8 cellular contexts compared by ENCODE assay signal in the genomic region with DNA sequence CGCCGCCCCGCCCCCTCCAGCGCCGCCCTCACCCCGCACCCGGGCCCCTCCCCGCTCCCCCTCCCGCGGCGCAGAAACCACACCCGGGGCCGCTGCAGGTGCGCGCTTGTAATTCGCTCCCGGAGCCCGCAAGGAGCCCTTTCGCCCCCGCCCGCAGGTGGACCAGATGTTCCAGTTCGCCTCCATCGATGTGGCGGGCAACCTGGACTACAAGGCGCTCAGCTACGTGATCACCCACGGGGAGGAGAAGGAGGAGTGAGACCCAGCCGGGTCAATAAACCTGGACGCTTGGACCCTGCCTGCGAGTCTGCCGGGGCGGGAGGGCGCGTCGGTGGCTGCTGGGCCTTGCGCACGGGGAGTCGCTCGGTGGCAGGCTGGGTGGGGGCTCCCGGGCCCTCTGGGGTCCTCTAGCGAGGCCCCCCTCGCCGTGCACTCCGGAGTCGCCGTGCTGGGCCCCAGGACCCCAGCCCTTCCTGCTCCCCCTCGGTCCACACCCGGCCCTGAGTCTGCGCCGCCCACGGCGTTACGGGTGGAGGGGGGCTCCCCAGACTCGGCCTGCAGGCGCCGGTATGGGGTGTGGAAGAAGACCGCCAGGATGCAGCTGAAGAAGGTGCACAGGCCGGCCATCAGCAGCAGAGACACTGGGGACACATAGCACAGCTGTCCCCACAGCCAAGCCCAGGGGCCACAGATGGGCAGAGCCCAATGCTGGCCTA. TPM values are rescaled to one million over a fixed set of nuclear protein-coding genes. Genes with fewer than 3 reads are reported as not detected.
DNase-seq lines count a peak whose midpoint lies in the region; ATAC-seq and TF ChIP-seq lines count a peak whose summit lies in the region.

No MANE protein-coding gene starts in this region.

- H3K4me3 ChIP-seq in epithelial cell of esophagus (ENCODE audit: low read length), result peak overlapping the region; percentile 34

- ATAC-seq in HG02870 (IDR thresholded peaks at IDR 0.05; ENCODE audit: unreplicated experiment), result no peak
- ATAC-seq in HG03432 (IDR thresholded peaks at IDR 0.05; ENCODE audit: unreplicated experiment), result no peak

- POLR2A ChIA-PET in activated CD4-positive, alpha-beta T cell treated with anti-CD3 and anti-CD28 coated beads, Interleukin-2, amount 10 ng/mL, durations not matched to agents 7 days and 5 days (lab: Charles Lee), result no interaction called here

- CTCF ChIA-PET in activated CD4-positive, alpha-beta T cell treated with anti-CD3 and anti-CD28 coated beads, Interleukin-2, amount 10 ng/mL, durations not matched to agents 7 days and 5 days (lab: Charles Lee), result no interaction called here

- peaks cover 10% of the 10 kb centered on the region for H3K4me1 Mint-ChIP-seq in activated CD4-positive, alpha-beta T cell treated with anti-CD3 and anti-CD28 coated beads, Interleukin-2, amount 10 ng/mL, durations not matched to agents 7 days and 5 days

- no peaks in the 10 kb centered on the region for H3K27me3 Mint-ChIP-seq in activated CD4-positive, alpha-beta T cell treated with anti-CD3 and anti-CD28 coated beads, Interleukin-2, amount 10 ng/mL, durations not matched to agents 7 days and 5 days

- H3K36me3 Mint-ChIP-seq in activated CD4-positive, alpha-beta T cell treated with anti-CD3 and anti-CD28 coated beads, Interleukin-2, amount 10 ng/mL, durations not matched to agents 7 days and 5 days (ENCODE audit: low read depth), result no peaks in the 10 kb centered on the region

- TF ChIP-seq CTCF in epithelial cell of esophagus (IDR thresholded peaks at IDR 0.05; ENCODE audit: insufficient read depth, low read depth, low read length, missing control alignments), result no peak

- H3K27ac Mint-ChIP-seq in activated CD4-positive, alpha-beta T cell treated with anti-CD3 and anti-CD28 coated beads, Interleukin-2, amount 10 ng/mL, durations not matched to agents 7 days and 5 days, result no peak overlapping the region

- H3K9me3 Mint-ChIP-seq in activated CD4-positive, alpha-beta T cell treated with anti-CD3 and anti-CD28 coated beads, Interleukin-2, amount 10 ng/mL, durations not matched to agents 7 days and 5 days, result no peaks in the 10 kb centered on the region

- no peak overlapping the region for H3K4me3 Mint-ChIP-seq in activated CD4-positive, alpha-beta T cell treated with anti-CD3 and anti-CD28 coated beads, Interleukin-2, amount 10 ng/mL, durations not matched to agents 7 days and 5 days

- DNase-seq in activated CD4-positive, alpha-beta T cell treated with anti-CD3 and anti-CD28 coated beads, Interleukin-2, amount 50 U/mL, for 1 hour, result peak; percentile 43
- no peak for DNase-seq in activated CD4-positive, alpha-beta T cell treated with anti-CD3 and anti-CD28 coated beads, Interleukin-2, amount 10 ng/mL, durations not matched to agents 7 days and 5 days
- DNase-seq in NCI-H510A treated with DMSO at 0.1 percent for 48 hours (lab: John Stamatoyannopoulos, UW), result peak; percentile 22
- peak; percentile 77 for DNase-seq in epithelial cell of esophagus (ENCODE audit: low read depth)
- peak in 5 of 6 experiments; percentile 12 to 69 (median 41) for DNase-seq in stimulated activated naive CD4-positive, alpha-beta T cell (lab: John Stamatoyannopoulos, UW)
- no peak for DNase-seq in AG20443 (ENCODE audit: low spot score)

RNA-seq across cellular contexts. Expression of a gene that starts 7.1 kb away (rescaled TPM):
- total RNA-seq in activated CD4-positive, alpha-beta T cell treated with anti-CD3 and anti-CD28 coated beads, Interleukin-2, amount 10 ng/mL, durations not matched to agents 7 days and 5 days, result under 1 TPM in 1 of 2 experiments, not detected in 1; 0.35 TPM

RNA-seq across cellular contexts. Expression of a gene that starts 7.6 kb away (rescaled TPM):
- total RNA-seq in activated CD4-positive, alpha-beta T cell treated with anti-CD3 and anti-CD28 coated beads, Interleukin-2, amount 10 ng/mL, durations not matched to agents 7 days and 5 days, result 10 to 100 TPM; 17.8 to 19.0 TPM

RNA-seq across cellular contexts. Expression of a gene that starts 7.8 kb away (rescaled TPM):
- total RNA-seq in activated CD4-positive, alpha-beta T cell treated with anti-CD3 and anti-CD28 coated beads, Interleukin-2, amount 10 ng/mL, durations not matched to agents 7 days and 5 days, result 100 to 1,000 TPM; 162 to 183 TPM

RNA-seq across cellular contexts. Expression of a gene that starts 23.7 kb away (rescaled TPM):
- 10 to 100 TPM; 34.9 to 36.8 TPM for total RNA-seq in activated CD4-positive, alpha-beta T cell treated with anti-CD3 and anti-CD28 coated beads, Interleukin-2, amount 10 ng/mL, durations not matched to agents 7 days and 5 days

RNA-seq across cellular contexts. Expression of a gene that starts 56.5 kb away (rescaled TPM):
- 10 to 100 TPM; 15.9 to 18.7 TPM for total RNA-seq in activated CD4-positive, alpha-beta T cell treated with anti-CD3 and anti-CD28 coated beads, Interleukin-2, amount 10 ng/mL, durations not matched to agents 7 days and 5 days

Comparison
In these comparisons a context has a peak if more than half of its experiments do, and no peak if none do; other contexts are left out.
1. DNase-seq: peak in activated CD4-positive, alpha-beta T cell treated with anti-CD3 and anti-CD28 coated beads, Interleukin-2, amount 50 U/mL, for 1 hour (single experiment), NCI-H510A treated with DMSO at 0.1 percent for 48 hours (single experiment), epithelial cell of esophagus (single experiment) and stimulated activated naive CD4-positive, alpha-beta T cell (5 of 6); none in activated CD4-positive, alpha-beta T cell treated with anti-CD3 and anti-CD28 coated beads, Interleukin-2, amount 10 ng/mL, durations not matched to agents 7 days and 5 days (single experiment) and AG20443 (single experiment).